In genomic region chr12:91986084-91986483, GRCh38 we compare ENCODE assay signal across 14 cellular contexts.
A peak's percentile ranks its signal among the peaks of the same experiment; 100 is the strongest.
DNase-seq lines count a peak whose midpoint lies in the region; ATAC-seq, FAIRE-seq and TF ChIP-seq lines count a peak whose summit lies in the region.
"Had no signal": no experiment of that assay in that cellular context is flagged by ENCODE, and none has a peak within 500 bp of the region (broad histone marks: within the 10 kb centered on the region; RNA-seq: fewer than 3 reads in every experiment).

No MANE protein-coding gene starts in this region.

- intact Hi-C loops in PC-3 (cut with micrococcal nuclease): loop anchor here (5.0 kb wide), 1 partner anchor 156 kb away; no protein-coding TSS in a partner anchor

- H2AFZ ChIP-seq in PC-3 (ENCODE audit: low read length) (no peak overlapping the region), parathyroid adenoma (peak overlapping the region; percentile 36)

- H3K4me1 ChIP-seq in PC-3 (ENCODE audit: insufficient read depth, low read length) (peaks cover 27% of the 10 kb centered on the region), parathyroid adenoma (peaks cover 10% of the 10 kb centered on the region)
- H3K4me1 ChIP-seq: Peyer's patch had no signal

- no peak for FAIRE-seq in GM12891 (lab: Jason Lieb, UNC)

- H3K27ac ChIP-seq in PC-3 (ENCODE audit: low read length) (peak overlapping the region; percentile 18; the same call in 1 of the 2 replicates), parathyroid adenoma (peak overlapping the region; percentile 7)
- H3K27ac ChIP-seq: Peyer's patch had no signal

- no peaks in the 10 kb centered on the region for H3K9me2 ChIP-seq in PC-3 (replicated peaks; ENCODE audit: low read length)

- no peak for TF ChIP-seq POLR2A in GM12891 (IDR thresholded peaks at IDR 0.05; ENCODE audit: low read depth, low read length)

- H3K9ac ChIP-seq in PC-3 (ENCODE audit: low read length) (no peak overlapping the region), parathyroid adenoma (no peak overlapping the region)

- H3K27me3 ChIP-seq in PC-3 (ENCODE audit: low read length): no peaks in the 10 kb centered on the region
- H3K27me3 ChIP-seq in parathyroid adenoma (ENCODE audit: control insufficient read depth, insufficient read depth, low read length): no peaks in the 10 kb centered on the region
- H3K27me3 ChIP-seq: Peyer's patch had no signal

- H3F3A ChIP-seq in PC-3 (ENCODE audit: low read length, unreplicated experiment): no peaks in the 10 kb centered on the region

- no peak overlapping the region for H3K4me3 ChIP-seq in PC-3 (ENCODE audit: low read length)
- H3K4me3 ChIP-seq in parathyroid adenoma (ENCODE audit: low read depth, low read length): no peak overlapping the region
- H3K4me3 ChIP-seq: Peyer's patch had no signal

- CTCF ChIA-PET in PC-3 (lab: Charles Lee): no interaction called here

- no peaks in the 10 kb centered on the region for H4K20me1 ChIP-seq in PC-3 (ENCODE audit: low read length)

- H3K4me2 ChIP-seq in PC-3 (ENCODE audit: low read length) (peak overlapping the region; percentile 45), parathyroid adenoma (ENCODE audit: low read length) (no peak overlapping the region)

- H3K79me2 ChIP-seq in PC-3 (ENCODE audit: low read length) (no peaks in the 10 kb centered on the region), parathyroid adenoma (no peaks in the 10 kb centered on the region)

- peak; percentile 60 for DNase-seq in EL
- peak; percentile 89 for DNase-seq in PC-3
- peak; percentile 59 for DNase-seq in dermis blood vessel endothelial cell
- no peak for DNase-seq in SHP77 treated with DMSO at 0.1 percent for 48 hours (lab: John Stamatoyannopoulos, UW)
- no peak for DNase-seq in stimulated activated CD4-positive, alpha-beta T cell treated with anti-CD3 and anti-CD28 coated beads, Interleukin-2, amount 100 ng/mL, for 48 hours
- no peak for DNase-seq in GM12891 (ENCODE audit: insufficient read length, low spot score)
- no peak for DNase-seq in NCI-H748 treated with DMSO at 0.1 percent for 48 hours (lab: John Stamatoyannopoulos, UW)
- DNase-seq: activated T-cell treated with anti-CD3 and anti-CD28 coated beads, Interleukin-2, amount 50 U/mL, for 24 hours; CD8-positive, alpha-beta memory T cell; HCEC 1CT; immature natural killer cell; Peyer's patch; stimulated activated naive CD4-positive, alpha-beta T cell had no signal

- peak; percentile 100 for ATAC-seq in PC-3

- H3K9me3 ChIP-seq in PC-3 (ENCODE audit: low read length) (no peaks in the 10 kb centered on the region), parathyroid adenoma (ENCODE audit: control insufficient read depth, low read length) (no peaks in the 10 kb centered on the region)
- H3K9me3 ChIP-seq: Peyer's patch had no signal

- BruUV-seq in PC-3 (replicated peaks; lab: Mats Ljungman, UMichigan): no TSS peak

- no peak for TF ChIP-seq CTCF in PC-3 (conservative IDR thresholded peaks at IDR 0.05; ENCODE audit: low read depth, low read length)
- no peak for TF ChIP-seq CTCF in parathyroid adenoma (IDR thresholded peaks at IDR 0.05)

- H3K36me3 ChIP-seq in PC-3 (ENCODE audit: low read depth, low read length): no peaks in the 10 kb centered on the region
- H3K36me3 ChIP-seq in parathyroid adenoma (ENCODE audit: control insufficient read depth, insufficient read depth, low read length): no peaks in the 10 kb centered on the region
- H3K36me3 ChIP-seq: Peyer's patch had no signal

- POLR2A ChIA-PET in PC-3 (lab: Charles Lee; ENCODE audit: unreplicated experiment): no interaction called here

TF ChIP-seq in GM12891, 5 proteins besides CTCF, POLR2A, EP300 and RAD21:
- TF ChIP-seq POLR2AphosphoS5 (IDR thresholded peaks at IDR 0.05; ENCODE audit: low read depth, low read length): no peak
- no peak for TF ChIP-seq SPI1 (IDR thresholded peaks at IDR 0.05; ENCODE audit: low read depth, low read length)
- no peak for TF ChIP-seq PAX5 (IDR thresholded peaks at IDR 0.05; ENCODE audit: insufficient read depth, low read length, severe bottlenecking)
- no peak for TF ChIP-seq POU2F2 (IDR thresholded peaks at IDR 0.05; ENCODE audit: low read depth, low read length)
- no peak for TF ChIP-seq TAF1 (IDR thresholded peaks at IDR 0.05; ENCODE audit: low read depth, low read length)

Comparison
In these comparisons a context has a peak if more than half of its experiments do, and no peak if none do; other contexts are left out.
1. DNase-seq: peak in EL (single experiment), PC-3 (single experiment) and dermis blood vessel endothelial cell (single experiment); none in SHP77 treated with DMSO at 0.1 percent for 48 hours (single experiment), stimulated activated CD4-positive, alpha-beta T cell treated with anti-CD3 and anti-CD28 coated beads, Interleukin-2, amount 100 ng/mL, for 48 hours (0 of 2), GM12891 (single experiment) and NCI-H748 treated with DMSO at 0.1 percent for 48 hours (single experiment).